ENCODE assay signal across 1 cellular context in genomic region chr6:167342879-167343610, GRCh38.
A peak's percentile ranks its signal among the peaks of the same experiment; 100 is the strongest.
TF ChIP-seq lines count a peak whose summit lies in the region.

No MANE protein-coding gene starts in this region.

TF ChIP-seq in HepG2, 621 proteins besides CTCF, POLR2A, EP300 and RAD21:
- TF ChIP-seq, protein P1, sequence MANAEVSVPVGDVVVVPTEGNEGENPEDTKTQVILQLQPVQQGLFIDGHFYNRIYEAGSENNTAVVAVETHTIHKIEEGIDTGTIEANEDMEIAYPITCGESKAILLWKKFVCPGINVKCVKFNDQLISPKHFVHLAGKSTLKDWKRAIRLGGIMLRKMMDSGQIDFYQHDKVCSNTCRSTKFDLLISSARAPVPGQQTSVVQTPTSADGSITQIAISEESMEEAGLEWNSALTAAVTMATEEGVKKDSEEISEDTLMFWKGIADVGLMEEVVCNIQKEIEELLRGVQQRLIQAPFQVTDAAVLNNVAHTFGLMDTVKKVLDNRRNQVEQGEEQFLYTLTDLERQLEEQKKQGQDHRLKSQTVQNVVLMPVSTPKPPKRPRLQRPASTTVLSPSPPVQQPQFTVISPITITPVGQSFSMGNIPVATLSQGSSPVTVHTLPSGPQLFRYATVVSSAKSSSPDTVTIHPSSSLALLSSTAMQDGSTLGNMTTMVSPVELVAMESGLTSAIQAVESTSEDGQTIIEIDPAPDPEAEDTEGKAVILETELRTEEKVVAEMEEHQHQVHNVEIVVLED (CRISPR knock-in tag; IDR thresholded peaks at IDR 0.05; ENCODE audit: borderline replicate concordance), result 0 out of 2 replicates have a peak, but pooled peaks have one; percentile 9
- TF ChIP-seq ZFP91 (CRISPR knock-in tag; IDR thresholded peaks at IDR 0.05; ENCODE audit: borderline replicate concordance) (peak; percentile 36; the same call in 1 of the 2 replicates), ZSCAN21 (CRISPR knock-in tag; IDR thresholded peaks at IDR 0.05; ENCODE audit: borderline replicate concordance) (no peak), THAP9 (CRISPR knock-in tag; IDR thresholded peaks at IDR 0.05; ENCODE audit: borderline replicate concordance) (no peak; the same call in 1 of the 2 replicates), SIN3B (IDR thresholded peaks at IDR 0.05; ENCODE audit: low read length) (no peak), ZNF616 (CRISPR knock-in tag; IDR thresholded peaks at IDR 0.05; ENCODE audit: low read depth) (0 out of 2 replicates have a peak, but pooled peaks have one; percentile 47), MTA1 (CRISPR knock-in tag; IDR thresholded peaks at IDR 0.05; ENCODE audit: borderline replicate concordance) (0 out of 2 replicates have a peak, but pooled peaks have one; percentile 32), KDM5B (CRISPR knock-in tag; IDR thresholded peaks at IDR 0.05; ENCODE audit: borderline replicate concordance) (peak; percentile 39; the same call in 1 of the 2 replicates), ZNF513 (CRISPR knock-in tag; conservative IDR thresholded peaks at IDR 0.05) (no peak), FOXP4 (CRISPR knock-in tag; IDR thresholded peaks at IDR 0.05) (no peak), BRD4 (CRISPR knock-in tag; IDR thresholded peaks at IDR 0.05) (0 out of 2 replicates have a peak, but pooled peaks have one; percentile 16), NFKB2 (CRISPR knock-in tag; IDR thresholded peaks at IDR 0.05; ENCODE audit: borderline replicate concordance) (peak; percentile 48; the same call in 1 of the 2 replicates), BRCA1 (CRISPR knock-in tag; IDR thresholded peaks at IDR 0.05) (no peak), HOXA3 (CRISPR knock-in tag; IDR thresholded peaks at IDR 0.05) (peak; percentile 20), DNMT3B (CRISPR knock-in tag; conservative IDR thresholded peaks at IDR 0.05) (0 out of 2 replicates have a peak, but pooled peaks have one; percentile 6), ZNF333 (CRISPR knock-in tag; IDR thresholded peaks at IDR 0.05; ENCODE audit: borderline replicate concordance) (peak; percentile 48; the same call in 1 of the 2 replicates), ZNF10 (CRISPR knock-in tag; IDR thresholded peaks at IDR 0.05; ENCODE audit: borderline replicate concordance, low read depth) (no peak), NFAT5 (CRISPR knock-in tag; IDR thresholded peaks at IDR 0.05) (0 out of 2 replicates have a peak, but pooled peaks have one; percentile 26), ZBTB21 (CRISPR knock-in tag; IDR thresholded peaks at IDR 0.05) (no peak), ZNF597 (CRISPR knock-in tag; IDR thresholded peaks at IDR 0.05) (0 out of 2 replicates have a peak, but pooled peaks have one; percentile 79), ZNF883 (CRISPR knock-in tag; IDR thresholded peaks at IDR 0.05; ENCODE audit: not compliant biosample characterization) (peak; percentile 43), ZNF687 (CRISPR knock-in tag; IDR thresholded peaks at IDR 0.05) (peak; percentile 78), ZBTB38 (CRISPR knock-in tag; IDR thresholded peaks at IDR 0.05) (peak; percentile 8; the same call in 1 of the 2 replicates), TAF1 (CRISPR knock-in tag; IDR thresholded peaks at IDR 0.05) (peak; percentile 11; the same call in 1 of the 2 replicates), EEA1 (CRISPR knock-in tag; IDR thresholded peaks at IDR 0.05; ENCODE audit: borderline replicate concordance) (0 out of 2 replicates have a peak, but pooled peaks have one; percentile 23), ZNF562 (CRISPR knock-in tag; IDR thresholded peaks at IDR 0.05; ENCODE audit: borderline replicate concordance) (no peak), ZNF839 (CRISPR knock-in tag; IDR thresholded peaks at IDR 0.05; ENCODE audit: borderline replicate concordance) (0 out of 2 replicates have a peak, but pooled peaks have one; percentile 20), TSC22D2 (CRISPR knock-in tag; IDR thresholded peaks at IDR 0.05; ENCODE audit: borderline replicate concordance) (0 out of 2 replicates have a peak, but pooled peaks have one; percentile 7), ZNF547 (CRISPR knock-in tag; IDR thresholded peaks at IDR 0.05) (0 out of 2 replicates have a peak, but pooled peaks have one; percentile 27), ZNF546 (CRISPR knock-in tag; conservative IDR thresholded peaks at IDR 0.05) (0 out of 2 replicates have a peak, but pooled peaks have one; percentile 52), ZNF550 (CRISPR knock-in tag; IDR thresholded peaks at IDR 0.05; ENCODE audit: borderline replicate concordance) (0 out of 2 replicates have a peak, but pooled peaks have one; percentile 8)
- TF ChIP-seq, protein P2, sequence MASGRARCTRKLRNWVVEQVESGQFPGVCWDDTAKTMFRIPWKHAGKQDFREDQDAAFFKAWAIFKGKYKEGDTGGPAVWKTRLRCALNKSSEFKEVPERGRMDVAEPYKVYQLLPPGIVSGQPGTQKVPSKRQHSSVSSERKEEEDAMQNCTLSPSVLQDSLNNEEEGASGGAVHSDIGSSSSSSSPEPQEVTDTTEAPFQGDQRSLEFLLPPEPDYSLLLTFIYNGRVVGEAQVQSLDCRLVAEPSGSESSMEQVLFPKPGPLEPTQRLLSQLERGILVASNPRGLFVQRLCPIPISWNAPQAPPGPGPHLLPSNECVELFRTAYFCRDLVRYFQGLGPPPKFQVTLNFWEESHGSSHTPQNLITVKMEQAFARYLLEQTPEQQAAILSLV (CRISPR knock-in tag; IDR thresholded peaks at IDR 0.05; ENCODE audit: borderline replicate concordance), result no peak
TF ChIP-seq in HepG2: peak in this region for 22.
